17 cellular contexts compared by ENCODE assay signal in the genomic region with DNA sequence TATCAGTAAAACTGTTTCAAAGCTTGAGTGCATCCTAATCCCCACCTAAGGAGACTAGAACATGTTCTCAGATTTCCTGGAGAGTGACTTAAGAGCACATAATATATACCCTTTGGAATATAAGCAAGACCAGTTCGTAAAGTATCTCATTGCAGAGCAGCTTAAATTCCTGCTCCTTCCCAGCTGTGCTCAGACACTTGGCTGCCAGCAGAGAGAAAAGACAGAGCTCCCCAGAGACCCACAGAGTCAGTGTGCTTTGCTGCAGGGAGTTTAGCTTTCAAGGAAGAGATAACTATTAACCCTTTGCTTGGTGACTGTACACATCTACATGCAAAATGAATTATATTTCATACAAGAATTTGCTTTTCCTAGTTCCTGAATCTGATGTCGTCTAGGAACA.
DNase-seq lines count a peak whose midpoint lies in the region; FAIRE-seq and TF ChIP-seq lines count a peak whose summit lies in the region.
"Had no signal": no experiment of that assay in that cellular context is flagged by ENCODE, and none has a peak within 500 bp of the region (broad histone marks: within the 10 kb centered on the region; RNA-seq: fewer than 3 reads in every experiment).

No MANE protein-coding gene starts in this region.

- intact Hi-C loops in dorsolateral prefrontal cortex (cut with DNase I): no loop called here

- H3K27ac ChIP-seq in dorsolateral prefrontal cortex: no peak overlapping the region
- H3K27ac ChIP-seq: 22Rv1 had no signal

- TF ChIP-seq CTCF in dorsolateral prefrontal cortex (IDR thresholded peaks at IDR 0.05 in 54 of 56, conservative IDR thresholded peaks at IDR 0.05 in 2 of 56; ENCODE audit: low read depth in 1 of 56, partially characterized antibody in 56 of 56): no peak

- no peaks in the 10 kb centered on the region for H3K27me3 ChIP-seq in dorsolateral prefrontal cortex

- DNase-seq in NCI-H2107 treated with DMSO at 0.1 percent for 48 hours (lab: John Stamatoyannopoulos, UW; ENCODE audit: unreplicated experiment) (peak; percentile 14), NCI-H2107 (lab: John Stamatoyannopoulos, UW) (no peak), islet precursor cell (peak; percentile 73), smooth muscle cell of the brain vasculature (ENCODE audit: low read depth, low spot score) (peak; percentile 2), NCI-H748 (lab: John Stamatoyannopoulos, UW; ENCODE audit: unreplicated experiment) (no peak), dorsolateral prefrontal cortex (no peak), NCI-H2196 (lab: John Stamatoyannopoulos, UW; ENCODE audit: unreplicated experiment) (no peak)
- DNase-seq: activated CD4-positive, alpha-beta memory T cell treated with anti-CD3 and anti-CD28 coated beads for 36 hours; activated naive CD8-positive, alpha-beta T cell treated with anti-CD3 and anti-CD28 coated beads for 36 hours; activated T-cell treated with anti-CD3 and anti-CD28 coated beads, Interleukin-2, amount 50 U/mL, for 4 hours; MV-4-11; NCI-H1930; NCI-H774; stimulated activated CD4-positive, alpha-beta T cell treated with anti-CD3 and anti-CD28 coated beads, Interleukin-15, amount 100 ng/mL, for 24 hours; stimulated activated naive CD4-positive, alpha-beta T cell had no signal

- peak; percentile 77 for FAIRE-seq in endometrium (lab: Jason Lieb, UNC)

- no peak overlapping the region for H3K4me3 ChIP-seq in dorsolateral prefrontal cortex

Comparison
In these comparisons a context has a peak if more than half of its experiments do, and no peak if none do; other contexts are left out.
1. DNase-seq: peak in NCI-H2107 treated with DMSO at 0.1 percent for 48 hours (single experiment), islet precursor cell (single experiment) and smooth muscle cell of the brain vasculature (single experiment); none in NCI-H2107 (single experiment), NCI-H748 (single experiment), dorsolateral prefrontal cortex (0 of 10) and NCI-H2196 (single experiment).